Comparison of ENCODE assay signal across 1 cellular context in genomic region chr5:149442563-149443182, GRCh38.
A peak's percentile ranks its signal among the peaks of the same experiment; 100 is the strongest.
TF ChIP-seq lines count a peak whose summit lies in the region.

No MANE protein-coding gene starts in this region.

TF ChIP-seq in K562, 482 proteins besides CTCF, POLR2A, EP300 and RAD21 (continued from another document and continues in another):
- TF ChIP-seq CBX3 (IDR thresholded peaks at IDR 0.05; ENCODE audit: borderline replicate concordance in 1 of 2, low read length in 2 of 2) = no peak
- no peak for TF ChIP-seq ELF2 (CRISPR knock-in tag; IDR thresholded peaks at IDR 0.05)
- peak; percentile 95 for TF ChIP-seq ESRRA (IDR thresholded peaks at IDR 0.05; ENCODE audit: borderline replicate concordance, low read depth)
- TF ChIP-seq TAF7 (tag; IDR thresholded peaks at IDR 0.05) = no peak
- TF ChIP-seq ARID3A (IDR thresholded peaks at IDR 0.05; ENCODE audit: borderline replicate concordance, low read depth, low read length) = no peak
- no peak for TF ChIP-seq KLF1 (tag; IDR thresholded peaks at IDR 0.05)
- no peak for TF ChIP-seq TCF3 (CRISPR knock-in tag; IDR thresholded peaks at IDR 0.05)
- TF ChIP-seq MAFF (IDR thresholded peaks at IDR 0.05; ENCODE audit: low read length) = no peak
- TF ChIP-seq MTA1 (IDR thresholded peaks at IDR 0.05; ENCODE audit: borderline replicate concordance) = no peak
- TF ChIP-seq, protein P1, sequence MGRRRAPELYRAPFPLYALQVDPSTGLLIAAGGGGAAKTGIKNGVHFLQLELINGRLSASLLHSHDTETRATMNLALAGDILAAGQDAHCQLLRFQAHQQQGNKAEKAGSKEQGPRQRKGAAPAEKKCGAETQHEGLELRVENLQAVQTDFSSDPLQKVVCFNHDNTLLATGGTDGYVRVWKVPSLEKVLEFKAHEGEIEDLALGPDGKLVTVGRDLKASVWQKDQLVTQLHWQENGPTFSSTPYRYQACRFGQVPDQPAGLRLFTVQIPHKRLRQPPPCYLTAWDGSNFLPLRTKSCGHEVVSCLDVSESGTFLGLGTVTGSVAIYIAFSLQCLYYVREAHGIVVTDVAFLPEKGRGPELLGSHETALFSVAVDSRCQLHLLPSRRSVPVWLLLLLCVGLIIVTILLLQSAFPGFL (CRISPR knock-in tag; IDR thresholded peaks at IDR 0.05) = 0 out of 2 replicates have a peak, but pooled peaks have one; percentile 84
- no peak for TF ChIP-seq GTF2F1 (IDR thresholded peaks at IDR 0.05; ENCODE audit: low read depth, low read length)
- TF ChIP-seq MEF2A (IDR thresholded peaks at IDR 0.05; ENCODE audit: control insufficient read depth, low read depth, low read length) = no peak
- no peak for TF ChIP-seq TRIM24 (IDR thresholded peaks at IDR 0.05)
- TF ChIP-seq SRSF3 (IDR thresholded peaks at IDR 0.05; ENCODE audit: insufficient read depth, low read length) = no peak
- no peak for TF ChIP-seq CCNT2 (IDR thresholded peaks at IDR 0.05; ENCODE audit: borderline replicate concordance, extremely low read depth, insufficient read length, low read depth, low read length)
- TF ChIP-seq HMBOX1 (IDR thresholded peaks at IDR 0.05) = no peak
- no peak for TF ChIP-seq ZBTB9 (CRISPR knock-in tag; IDR thresholded peaks at IDR 0.05)
- no peak for TF ChIP-seq PCBP2 (IDR thresholded peaks at IDR 0.05; ENCODE audit: low read depth, low read length, poor library complexity, severe bottlenecking)
- no peak for TF ChIP-seq RFX7 (CRISPR knock-in tag; IDR thresholded peaks at IDR 0.05)
- TF ChIP-seq, protein P2, sequence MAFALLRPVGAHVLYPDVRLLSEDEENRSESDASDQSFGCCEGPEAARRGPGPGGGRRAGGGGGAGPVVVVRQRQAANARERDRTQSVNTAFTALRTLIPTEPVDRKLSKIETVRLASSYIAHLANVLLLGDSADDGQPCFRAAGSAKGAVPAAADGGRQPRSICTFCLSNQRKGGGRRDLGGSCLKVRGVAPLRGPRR (CRISPR knock-in tag; IDR thresholded peaks at IDR 0.05) = no peak
- no peak for TF ChIP-seq CHD4 (IDR thresholded peaks at IDR 0.05; ENCODE audit: insufficient read depth, insufficient replicate concordance, low read depth, low read length, poor library complexity, severe bottlenecking)
- no peak for TF ChIP-seq ZFP30 (CRISPR knock-in tag; IDR thresholded peaks at IDR 0.05; ENCODE audit: borderline replicate concordance)
- TF ChIP-seq PHF8 (IDR thresholded peaks at IDR 0.05; ENCODE audit: borderline replicate concordance, low read length) = no peak
- TF ChIP-seq ZNF274 (IDR thresholded peaks at IDR 0.05; ENCODE audit: borderline replicate concordance, low read depth, low read length) = no peak
- TF ChIP-seq SIN3B (IDR thresholded peaks at IDR 0.05; ENCODE audit: low read depth) = no peak
- no peak for TF ChIP-seq TAF9B (IDR thresholded peaks at IDR 0.05; ENCODE audit: partially characterized antibody)
- no peak for TF ChIP-seq POLR2G (IDR thresholded peaks at IDR 0.05; ENCODE audit: low read depth, low read length)
- TF ChIP-seq SUPT5H (IDR thresholded peaks at IDR 0.05) = no peak
- no peak for TF ChIP-seq KDM2B (CRISPR knock-in tag; IDR thresholded peaks at IDR 0.05)
- no peak for TF ChIP-seq PTRF (tag; IDR thresholded peaks at IDR 0.05)
- peak; percentile 75 for TF ChIP-seq RB1 (IDR thresholded peaks at IDR 0.05; ENCODE audit: low read depth)
- no peak for TF ChIP-seq ZFX (CRISPR knock-in tag; IDR thresholded peaks at IDR 0.05)
- TF ChIP-seq, protein P3, sequence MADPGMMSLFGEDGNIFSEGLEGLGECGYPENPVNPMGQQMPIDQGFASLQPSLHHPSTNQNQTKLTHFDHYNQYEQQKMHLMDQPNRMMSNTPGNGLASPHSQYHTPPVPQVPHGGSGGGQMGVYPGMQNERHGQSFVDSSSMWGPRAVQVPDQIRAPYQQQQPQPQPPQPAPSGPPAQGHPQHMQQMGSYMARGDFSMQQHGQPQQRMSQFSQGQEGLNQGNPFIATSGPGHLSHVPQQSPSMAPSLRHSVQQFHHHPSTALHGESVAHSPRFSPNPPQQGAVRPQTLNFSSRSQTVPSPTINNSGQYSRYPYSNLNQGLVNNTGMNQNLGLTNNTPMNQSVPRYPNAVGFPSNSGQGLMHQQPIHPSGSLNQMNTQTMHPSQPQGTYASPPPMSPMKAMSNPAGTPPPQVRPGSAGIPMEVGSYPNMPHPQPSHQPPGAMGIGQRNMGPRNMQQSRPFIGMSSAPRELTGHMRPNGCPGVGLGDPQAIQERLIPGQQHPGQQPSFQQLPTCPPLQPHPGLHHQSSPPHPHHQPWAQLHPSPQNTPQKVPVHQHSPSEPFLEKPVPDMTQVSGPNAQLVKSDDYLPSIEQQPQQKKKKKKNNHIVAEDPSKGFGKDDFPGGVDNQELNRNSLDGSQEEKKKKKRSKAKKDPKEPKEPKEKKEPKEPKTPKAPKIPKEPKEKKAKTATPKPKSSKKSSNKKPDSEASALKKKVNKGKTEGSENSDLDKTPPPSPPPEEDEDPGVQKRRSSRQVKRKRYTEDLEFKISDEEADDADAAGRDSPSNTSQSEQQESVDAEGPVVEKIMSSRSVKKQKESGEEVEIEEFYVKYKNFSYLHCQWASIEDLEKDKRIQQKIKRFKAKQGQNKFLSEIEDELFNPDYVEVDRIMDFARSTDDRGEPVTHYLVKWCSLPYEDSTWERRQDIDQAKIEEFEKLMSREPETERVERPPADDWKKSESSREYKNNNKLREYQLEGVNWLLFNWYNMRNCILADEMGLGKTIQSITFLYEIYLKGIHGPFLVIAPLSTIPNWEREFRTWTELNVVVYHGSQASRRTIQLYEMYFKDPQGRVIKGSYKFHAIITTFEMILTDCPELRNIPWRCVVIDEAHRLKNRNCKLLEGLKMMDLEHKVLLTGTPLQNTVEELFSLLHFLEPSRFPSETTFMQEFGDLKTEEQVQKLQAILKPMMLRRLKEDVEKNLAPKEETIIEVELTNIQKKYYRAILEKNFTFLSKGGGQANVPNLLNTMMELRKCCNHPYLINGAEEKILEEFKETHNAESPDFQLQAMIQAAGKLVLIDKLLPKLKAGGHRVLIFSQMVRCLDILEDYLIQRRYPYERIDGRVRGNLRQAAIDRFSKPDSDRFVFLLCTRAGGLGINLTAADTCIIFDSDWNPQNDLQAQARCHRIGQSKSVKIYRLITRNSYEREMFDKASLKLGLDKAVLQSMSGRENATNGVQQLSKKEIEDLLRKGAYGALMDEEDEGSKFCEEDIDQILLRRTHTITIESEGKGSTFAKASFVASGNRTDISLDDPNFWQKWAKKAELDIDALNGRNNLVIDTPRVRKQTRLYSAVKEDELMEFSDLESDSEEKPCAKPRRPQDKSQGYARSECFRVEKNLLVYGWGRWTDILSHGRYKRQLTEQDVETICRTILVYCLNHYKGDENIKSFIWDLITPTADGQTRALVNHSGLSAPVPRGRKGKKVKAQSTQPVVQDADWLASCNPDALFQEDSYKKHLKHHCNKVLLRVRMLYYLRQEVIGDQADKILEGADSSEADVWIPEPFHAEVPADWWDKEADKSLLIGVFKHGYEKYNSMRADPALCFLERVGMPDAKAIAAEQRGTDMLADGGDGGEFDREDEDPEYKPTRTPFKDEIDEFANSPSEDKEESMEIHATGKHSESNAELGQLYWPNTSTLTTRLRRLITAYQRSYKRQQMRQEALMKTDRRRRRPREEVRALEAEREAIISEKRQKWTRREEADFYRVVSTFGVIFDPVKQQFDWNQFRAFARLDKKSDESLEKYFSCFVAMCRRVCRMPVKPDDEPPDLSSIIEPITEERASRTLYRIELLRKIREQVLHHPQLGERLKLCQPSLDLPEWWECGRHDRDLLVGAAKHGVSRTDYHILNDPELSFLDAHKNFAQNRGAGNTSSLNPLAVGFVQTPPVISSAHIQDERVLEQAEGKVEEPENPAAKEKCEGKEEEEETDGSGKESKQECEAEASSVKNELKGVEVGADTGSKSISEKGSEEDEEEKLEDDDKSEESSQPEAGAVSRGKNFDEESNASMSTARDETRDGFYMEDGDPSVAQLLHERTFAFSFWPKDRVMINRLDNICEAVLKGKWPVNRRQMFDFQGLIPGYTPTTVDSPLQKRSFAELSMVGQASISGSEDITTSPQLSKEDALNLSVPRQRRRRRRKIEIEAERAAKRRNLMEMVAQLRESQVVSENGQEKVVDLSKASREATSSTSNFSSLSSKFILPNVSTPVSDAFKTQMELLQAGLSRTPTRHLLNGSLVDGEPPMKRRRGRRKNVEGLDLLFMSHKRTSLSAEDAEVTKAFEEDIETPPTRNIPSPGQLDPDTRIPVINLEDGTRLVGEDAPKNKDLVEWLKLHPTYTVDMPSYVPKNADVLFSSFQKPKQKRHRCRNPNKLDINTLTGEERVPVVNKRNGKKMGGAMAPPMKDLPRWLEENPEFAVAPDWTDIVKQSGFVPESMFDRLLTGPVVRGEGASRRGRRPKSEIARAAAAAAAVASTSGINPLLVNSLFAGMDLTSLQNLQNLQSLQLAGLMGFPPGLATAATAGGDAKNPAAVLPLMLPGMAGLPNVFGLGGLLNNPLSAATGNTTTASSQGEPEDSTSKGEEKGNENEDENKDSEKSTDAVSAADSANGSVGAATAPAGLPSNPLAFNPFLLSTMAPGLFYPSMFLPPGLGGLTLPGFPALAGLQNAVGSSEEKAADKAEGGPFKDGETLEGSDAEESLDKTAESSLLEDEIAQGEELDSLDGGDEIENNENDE (IDR thresholded peaks at IDR 0.05; ENCODE audit: low read depth, low read length) = no peak
- no peak for TF ChIP-seq RUNX1 (IDR thresholded peaks at IDR 0.05; ENCODE audit: low read depth)
- no peak for TF ChIP-seq E2F6 (IDR thresholded peaks at IDR 0.05; ENCODE audit: borderline replicate concordance in 1 of 2, extremely low read depth in 1 of 2, insufficient read depth in 1 of 2, insufficient read length in 1 of 2, low read depth in 1 of 2, low read length in 1 of 2, poor library complexity in 1 of 2, severe bottlenecking in 1 of 2)
- TF ChIP-seq ZNF384 (IDR thresholded peaks at IDR 0.05; ENCODE audit: low read depth, low read length) = peak; percentile 25; the same call in 1 of the 2 replicates
- TF ChIP-seq JUND (IDR thresholded peaks at IDR 0.05; ENCODE audit: borderline replicate concordance, low read depth, low read length) = peak; percentile 51; the same call in 1 of the 2 replicates
- no peak for TF ChIP-seq JUND (tag; IDR thresholded peaks at IDR 0.05; ENCODE audit: borderline replicate concordance, low read depth, low read length)
- no peak for TF ChIP-seq NR2C2 (CRISPR knock-in tag; IDR thresholded peaks at IDR 0.05)
- TF ChIP-seq NR2C2 (tag; IDR thresholded peaks at IDR 0.05) = peak; percentile 53
- no peak for TF ChIP-seq FOS (IDR thresholded peaks at IDR 0.05; ENCODE audit: extremely low read depth, insufficient read length)
- 0 out of 4 replicates have a peak, but pooled peaks of 1 of the 2 experiments have one; percentile 22 for TF ChIP-seq UBTF (IDR thresholded peaks at IDR 0.05; ENCODE audit: borderline replicate concordance in 1 of 2, low read depth in 2 of 2, low read length in 2 of 2)
- no peak for TF ChIP-seq ETV5 (CRISPR knock-in tag; IDR thresholded peaks at IDR 0.05; ENCODE audit: low read depth)
- 0 out of 2 replicates have a peak, but pooled peaks have one; percentile 55 for TF ChIP-seq ARID2 (IDR thresholded peaks at IDR 0.05)
- no peak for TF ChIP-seq TEAD4 (IDR thresholded peaks at IDR 0.05; ENCODE audit: low read length)
- no peak for TF ChIP-seq TEAD4 (CRISPR knock-in tag; IDR thresholded peaks at IDR 0.05; ENCODE audit: borderline replicate concordance)
- no peak for TF ChIP-seq SIRT6 (IDR thresholded peaks at IDR 0.05; ENCODE audit: low read depth, low read length)
- TF ChIP-seq CBFA2T2 (conservative IDR thresholded peaks at IDR 0.05) = no peak
